Comparison of ENCODE assay signal across 25 cellular contexts in genomic region chr11:18536195-18536594, GRCh38.
"Had no signal": no experiment of that assay in that cellular context is flagged by ENCODE, and none has a peak within 500 bp of the region (broad histone marks: within the 10 kb centered on the region; RNA-seq: fewer than 3 reads in every experiment).

No MANE protein-coding gene starts in this region.

- H3K36me3 ChIP-seq: colonic mucosa, pancreas, uterus had no signal

- H3K4me3 Mint-ChIP-seq: activated B cell treated with CpG ODN at 0.5 μM for 24 hours; activated naive CD8-positive, alpha-beta T cell treated with anti-CD3 and anti-CD28 coated beads for 36 hours; activated T-cell treated with anti-CD3 and anti-CD28 coated beads, Interleukin-2, amount 50 U/mL, for 4 hours; effector memory CD8-positive, alpha-beta T cell; nephron; stimulated activated effector memory CD8-positive, alpha-beta T cell treated with anti-CD3 and anti-CD28 coated beads, Interleukin-12 subunit alpha, Interleukin-12 subunit beta, amount 100 ng/mL, for 72 hours; stimulated activated naive CD8-positive, alpha-beta T cell treated with anti-CD3 and anti-CD28 coated beads, Interleukin-15, amount 100 ng/mL, for 72 hours had no signal

- H3K4me1 ChIP-seq: colonic mucosa, gastrocnemius medialis, pancreas, psoas muscle, tibial nerve, uterus had no signal

- DNase-seq: activated B cell treated with CpG ODN at 0.5 μM for 24 hours; activated CD4-positive, alpha-beta T cell treated with anti-CD3 and anti-CD28 coated beads for 4 hours; activated CD4-positive, alpha-beta T cell treated with anti-CD3 and anti-CD28 coated beads, Interleukin-2, amount 50 U/mL, for 48 hours; activated CD8-positive, alpha-beta memory T cell treated with anti-CD3 and anti-CD28 coated beads, Interleukin-2, amount 50 U/mL, for 48 hours; activated naive CD4-positive, alpha-beta T cell treated with Interleukin-2 at 50 U/mL for 16 hours; activated naive CD8-positive, alpha-beta T cell treated with anti-CD3 and anti-CD28 coated beads for 36 hours; activated T-cell treated with anti-CD3 and anti-CD28 coated beads, Interleukin-2, amount 50 U/mL, for 4 hours; colonic mucosa; dorsolateral prefrontal cortex; effector memory CD8-positive, alpha-beta T cell; esophagus squamous epithelium; gastrocnemius medialis; hypothalamus; mesenchymal stem cell; pancreas; psoas muscle; right cardiac atrium; stimulated activated CD4-positive, alpha-beta T cell treated with anti-CD3 and anti-CD28 coated beads, Interleukin-12 subunit alpha, Interleukin-12 subunit beta, amount 100 ng/mL, for 4 hours; stimulated activated naive CD8-positive, alpha-beta T cell treated with anti-CD3 and anti-CD28 coated beads, Interleukin-15, amount 100 ng/mL, for 72 hours; T1000; uterus had no signal

- H3K9me3 Mint-ChIP-seq: activated B cell treated with CpG ODN at 0.5 μM for 24 hours; activated naive CD8-positive, alpha-beta T cell treated with anti-CD3 and anti-CD28 coated beads for 36 hours; activated T-cell treated with anti-CD3 and anti-CD28 coated beads, Interleukin-2, amount 50 U/mL, for 4 hours; effector memory CD8-positive, alpha-beta T cell; nephron; stimulated activated effector memory CD8-positive, alpha-beta T cell treated with anti-CD3 and anti-CD28 coated beads, Interleukin-12 subunit alpha, Interleukin-12 subunit beta, amount 100 ng/mL, for 72 hours; stimulated activated naive CD8-positive, alpha-beta T cell treated with anti-CD3 and anti-CD28 coated beads, Interleukin-15, amount 100 ng/mL, for 72 hours had no signal

- H3K4me3 ChIP-seq: colonic mucosa, dorsolateral prefrontal cortex, esophagus squamous epithelium, gastrocnemius medialis, pancreas, psoas muscle, tibial nerve, uterus had no signal

- H3K27ac Mint-ChIP-seq: activated B cell treated with CpG ODN at 0.5 μM for 24 hours; activated naive CD8-positive, alpha-beta T cell treated with anti-CD3 and anti-CD28 coated beads for 36 hours; effector memory CD8-positive, alpha-beta T cell; nephron; stimulated activated effector memory CD8-positive, alpha-beta T cell treated with anti-CD3 and anti-CD28 coated beads, Interleukin-12 subunit alpha, Interleukin-12 subunit beta, amount 100 ng/mL, for 72 hours; stimulated activated naive CD8-positive, alpha-beta T cell treated with anti-CD3 and anti-CD28 coated beads, Interleukin-15, amount 100 ng/mL, for 72 hours had no signal

- H3K9me3 ChIP-seq: colonic mucosa, esophagus squamous epithelium, gastrocnemius medialis, neutrophil, pancreas, psoas muscle, tibial nerve, uterus had no signal

- H3K27me3 Mint-ChIP-seq: activated B cell treated with CpG ODN at 0.5 μM for 24 hours; activated naive CD8-positive, alpha-beta T cell treated with anti-CD3 and anti-CD28 coated beads for 36 hours; effector memory CD8-positive, alpha-beta T cell; stimulated activated naive CD8-positive, alpha-beta T cell treated with anti-CD3 and anti-CD28 coated beads, Interleukin-15, amount 100 ng/mL, for 72 hours had no signal

- H3K27ac ChIP-seq: colonic mucosa, dorsolateral prefrontal cortex, esophagus squamous epithelium, gastrocnemius medialis, neutrophil, pancreas, psoas muscle, tibial nerve, uterus had no signal

- H3K36me3 Mint-ChIP-seq: activated naive CD8-positive, alpha-beta T cell treated with anti-CD3 and anti-CD28 coated beads for 36 hours had no signal

- H3K4me1 Mint-ChIP-seq: activated B cell treated with CpG ODN at 0.5 μM for 24 hours; nephron; stimulated activated effector memory CD8-positive, alpha-beta T cell treated with anti-CD3 and anti-CD28 coated beads, Interleukin-12 subunit alpha, Interleukin-12 subunit beta, amount 100 ng/mL, for 72 hours had no signal

- H3K27me3 ChIP-seq: colonic mucosa, dorsolateral prefrontal cortex, esophagus squamous epithelium, gastrocnemius medialis, neutrophil, pancreas, tibial nerve, uterus had no signal
